1 cellular context compared by ENCODE assay signal in the genomic region with DNA sequence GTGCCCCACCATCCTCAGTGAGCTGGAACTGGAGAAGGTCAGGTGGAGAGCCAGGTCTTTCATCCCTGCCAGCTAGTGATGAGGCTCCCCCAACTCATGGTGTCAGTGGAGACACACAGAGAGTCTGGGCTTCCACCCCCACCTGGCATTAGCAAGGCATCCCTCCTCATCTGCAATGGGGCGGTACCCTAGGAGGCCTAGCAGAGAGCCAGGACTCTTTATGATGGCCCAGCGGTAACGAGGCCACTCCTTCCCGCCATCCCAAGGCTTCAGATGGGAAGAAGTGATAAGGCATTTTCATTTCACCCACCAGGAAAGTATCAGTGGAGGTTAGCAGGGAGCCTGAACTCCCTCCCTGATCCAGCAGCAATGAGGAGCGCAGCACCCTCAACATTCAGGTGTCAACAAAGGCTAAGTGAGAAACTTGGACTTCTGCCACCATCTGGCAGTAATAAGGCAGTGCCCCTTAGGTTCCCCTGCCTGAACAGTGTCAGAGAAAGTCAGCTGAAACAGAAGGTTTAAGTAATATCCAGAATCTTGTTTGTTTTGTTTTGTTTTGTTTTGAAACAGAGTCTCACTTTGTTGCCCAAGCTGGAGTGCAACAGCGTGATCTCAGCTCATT.
TF ChIP-seq lines count a peak whose summit lies in the region.

No MANE protein-coding gene starts in this region.

TF ChIP-seq in HepG2, 621 proteins besides CTCF, POLR2A, EP300 and RAD21:
- TF ChIP-seq CREB3 (CRISPR knock-in tag; IDR thresholded peaks at IDR 0.05) (no peak), SOX13 (IDR thresholded peaks at IDR 0.05) (no peak), SOX13 (CRISPR knock-in tag; conservative IDR thresholded peaks at IDR 0.05 in 1 of 2, IDR thresholded peaks at IDR 0.05 in 1 of 2) (peak in 1 of 2 experiments; percentile 5; a peak in 1 of 4 replicates), XRCC5 (optimal IDR thresholded peaks at IDR 0.05; ENCODE audit: low read length) (peak; percentile 28), MAZ (IDR thresholded peaks at IDR 0.05; ENCODE audit: borderline replicate concordance, low read depth, low read length) (no peak), MAZ (CRISPR knock-in tag; IDR thresholded peaks at IDR 0.05; ENCODE audit: low read depth) (0 out of 2 replicates have a peak, but pooled peaks have one; percentile 28), FOXA1 (IDR thresholded peaks at IDR 0.05) (no peak), FOXA1 (CRISPR knock-in tag; IDR thresholded peaks at IDR 0.05) (peak; percentile 87), DNMT1 (CRISPR knock-in tag; IDR thresholded peaks at IDR 0.05) (no peak), FOXK1 (CRISPR knock-in tag; IDR thresholded peaks at IDR 0.05; ENCODE audit: borderline replicate concordance, low read depth) (peak; percentile 30; the same call in 1 of the 2 replicates), STAG1 (CRISPR knock-in tag; IDR thresholded peaks at IDR 0.05) (peak; percentile 68), THAP8 (CRISPR knock-in tag; IDR thresholded peaks at IDR 0.05; ENCODE audit: borderline replicate concordance) (no peak), ZBTB20 (CRISPR knock-in tag; IDR thresholded peaks at IDR 0.05; ENCODE audit: borderline replicate concordance, low read depth) (no peak), PAF1 (CRISPR knock-in tag; IDR thresholded peaks at IDR 0.05) (no peak), HMGXB4 (CRISPR knock-in tag; IDR thresholded peaks at IDR 0.05; ENCODE audit: borderline replicate concordance in 1 of 2, low read depth in 1 of 2) (0 out of 4 replicates have a peak, but pooled peaks of 1 of the 2 experiments have one; percentile 18), GABPB1 (CRISPR knock-in tag; IDR thresholded peaks at IDR 0.05) (no peak), ZBTB7B (CRISPR knock-in tag; IDR thresholded peaks at IDR 0.05) (no peak), FOXO4 (CRISPR knock-in tag; conservative IDR thresholded peaks at IDR 0.05) (no peak), ZBTB1 (CRISPR knock-in tag; IDR thresholded peaks at IDR 0.05; ENCODE audit: borderline replicate concordance) (no peak), ZNF34 (CRISPR knock-in tag; IDR thresholded peaks at IDR 0.05; ENCODE audit: borderline replicate concordance) (no peak), FOXK2 (IDR thresholded peaks at IDR 0.05) (0 out of 2 replicates have a peak, but pooled peaks have one; percentile 13), ZFP1 (CRISPR knock-in tag; IDR thresholded peaks at IDR 0.05) (no peak), MTERF4 (CRISPR knock-in tag; IDR thresholded peaks at IDR 0.05) (no peak), SMC3 (IDR thresholded peaks at IDR 0.05; ENCODE audit: low read length) (peak; percentile 71), TBX2 (CRISPR knock-in tag; IDR thresholded peaks at IDR 0.05; ENCODE audit: borderline replicate concordance) (peak; percentile 44; the same call in 1 of the 2 replicates), ZNF687 (CRISPR knock-in tag; IDR thresholded peaks at IDR 0.05) (0 out of 2 replicates have a peak, but pooled peaks have one; percentile 8), ZNF230 (CRISPR knock-in tag; IDR thresholded peaks at IDR 0.05) (no peak), ZNF703 (CRISPR knock-in tag; IDR thresholded peaks at IDR 0.05; ENCODE audit: borderline replicate concordance) (no peak), FOXA3 (CRISPR knock-in tag; IDR thresholded peaks at IDR 0.05) (peak; percentile 73), HNRNPLL (IDR thresholded peaks at IDR 0.05; ENCODE audit: low read depth, low read length, poor library complexity, severe bottlenecking) (no peak)
- TF ChIP-seq, protein P1, sequence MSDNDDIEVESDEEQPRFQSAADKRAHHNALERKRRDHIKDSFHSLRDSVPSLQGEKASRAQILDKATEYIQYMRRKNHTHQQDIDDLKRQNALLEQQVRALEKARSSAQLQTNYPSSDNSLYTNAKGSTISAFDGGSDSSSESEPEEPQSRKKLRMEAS (IDR thresholded peaks at IDR 0.05) = no peak
- TF ChIP-seq, protein P2, sequence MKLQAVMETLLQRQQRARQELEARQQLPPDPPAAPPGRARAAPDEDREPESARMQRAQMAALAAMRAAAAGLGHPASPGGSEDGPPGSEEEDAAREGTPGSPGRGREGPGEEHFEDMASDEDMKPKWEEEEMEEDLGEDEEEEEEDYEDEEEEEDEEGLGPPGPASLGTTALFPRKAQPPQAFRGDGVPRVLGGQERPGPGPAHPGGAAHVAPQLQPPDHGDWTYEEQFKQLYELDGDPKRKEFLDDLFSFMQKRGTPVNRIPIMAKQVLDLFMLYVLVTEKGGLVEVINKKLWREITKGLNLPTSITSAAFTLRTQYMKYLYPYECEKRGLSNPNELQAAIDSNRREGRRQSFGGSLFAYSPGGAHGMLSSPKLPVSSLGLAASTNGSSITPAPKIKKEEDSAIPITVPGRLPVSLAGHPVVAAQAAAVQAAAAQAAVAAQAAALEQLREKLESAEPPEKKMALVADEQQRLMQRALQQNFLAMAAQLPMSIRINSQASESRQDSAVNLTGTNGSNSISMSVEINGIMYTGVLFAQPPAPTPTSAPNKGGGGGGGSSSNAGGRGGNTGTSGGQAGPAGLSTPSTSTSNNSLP (IDR thresholded peaks at IDR 0.05; ENCODE audit: low read depth, low read length) = no peak
